Comparison of ENCODE assay signal across 1 cellular context in genomic region chr1:155307247-155307740, GRCh38.
A peak's percentile ranks its signal among the peaks of the same experiment; 100 is the strongest.
TF ChIP-seq lines count a peak whose summit lies in the region.

No MANE protein-coding gene starts in this region.

TF ChIP-seq in IMR-90, 13 proteins besides CTCF, POLR2A, EP300 and RAD21:
- TF ChIP-seq ELK1 (IDR thresholded peaks at IDR 0.05; ENCODE audit: borderline replicate concordance, low read depth, low read length): no peak
- peak; percentile 59; the same call in 1 of the 2 replicates for TF ChIP-seq CEBPB (IDR thresholded peaks at IDR 0.05; ENCODE audit: low read depth, low read length)
- peak; percentile 27; the same call in 1 of the 2 replicates for TF ChIP-seq SMC3 (IDR thresholded peaks at IDR 0.05; ENCODE audit: low read depth, low read length)
- no peak for TF ChIP-seq MAZ (IDR thresholded peaks at IDR 0.05; ENCODE audit: borderline replicate concordance, low read depth, low read length)
